Comparison of ENCODE assay signal across 25 cellular contexts in genomic region chr1:76010802-76011201, GRCh38.
"Had no signal": no experiment of that assay in that cellular context is flagged by ENCODE, and none has a peak within 500 bp of the region (broad histone marks: within the 10 kb centered on the region; RNA-seq: fewer than 3 reads in every experiment).

No MANE protein-coding gene starts in this region.

- H3K27ac ChIP-seq: colonic mucosa, coronary artery, dorsolateral prefrontal cortex, epithelial cell of prostate, esophagus muscularis mucosa, esophagus squamous epithelium, foreskin keratinocyte, gastrocnemius medialis, gastroesophageal sphincter, heart left ventricle, heart right ventricle had no signal

- ATAC-seq: effector memory CD8-positive, alpha-beta T cell; esophagus mucosa; foreskin keratinocyte; gastrocnemius medialis; gastroesophageal sphincter; heart left ventricle; heart right ventricle had no signal

- H3K27me3 ChIP-seq: colonic mucosa, dorsolateral prefrontal cortex, esophagus muscularis mucosa, esophagus squamous epithelium, foreskin keratinocyte, gastrocnemius medialis, gastroesophageal sphincter, heart left ventricle, heart right ventricle had no signal

- DNase-seq: colonic mucosa; cortex of kidney; dermis blood vessel endothelial cell; dorsolateral prefrontal cortex; effector CD4-positive, alpha-beta T cell; effector CD8-positive, alpha-beta T cell; effector memory CD4-positive, alpha-beta T cell; effector memory CD8-positive, alpha-beta T cell; endodermal cell; erythroblast; esophagus squamous epithelium; foreskin fibroblast; foreskin keratinocyte; foreskin melanocyte; gastrocnemius medialis; glutamatergic neuron; head of caudate nucleus; heart left ventricle; heart right ventricle had no signal

- H3K9me3 ChIP-seq: colonic mucosa, esophagus muscularis mucosa, esophagus squamous epithelium, gastrocnemius medialis, gastroesophageal sphincter, heart left ventricle, heart right ventricle had no signal

- H3K4me1 ChIP-seq: colonic mucosa, esophagus squamous epithelium, foreskin keratinocyte, gastrocnemius medialis, gastroesophageal sphincter, heart left ventricle, heart right ventricle had no signal

- FAIRE-seq: endothelial cell of umbilical vein had no signal

- H3K4me3 ChIP-seq: colonic mucosa, coronary artery, dorsolateral prefrontal cortex, esophagus muscularis mucosa, esophagus squamous epithelium, gastrocnemius medialis, gastroesophageal sphincter, heart left ventricle, heart right ventricle had no signal

- H3K36me3 ChIP-seq: colonic mucosa, esophagus muscularis mucosa, esophagus squamous epithelium, gastrocnemius medialis, gastroesophageal sphincter, heart left ventricle, heart right ventricle had no signal
